Comparison of ENCODE assay signal across 15 cellular contexts in the genomic region with DNA sequence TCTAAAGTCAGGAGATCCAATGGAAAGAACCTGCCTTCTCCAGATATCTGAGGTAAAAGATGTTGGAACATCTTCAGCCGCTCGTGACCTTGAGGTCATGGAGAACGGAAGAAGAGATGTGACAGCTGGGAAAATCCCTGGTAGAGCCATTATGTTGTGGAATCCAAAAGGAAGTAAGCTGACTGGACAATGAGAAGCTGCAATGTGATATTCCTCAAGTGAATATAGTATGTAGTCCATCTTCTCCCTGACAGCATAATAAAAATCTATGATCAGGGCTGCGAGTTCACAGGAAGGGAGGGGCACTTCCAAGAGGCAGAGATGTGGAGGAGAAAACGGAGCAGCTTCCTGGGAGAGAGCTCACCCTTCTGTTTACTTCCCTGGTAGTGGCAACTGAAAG.
A peak's percentile ranks its signal among the peaks of the same experiment; 100 is the strongest.
DNase-seq lines count a peak whose midpoint lies in the region; ATAC-seq and TF ChIP-seq lines count a peak whose summit lies in the region.
"Had no signal": no experiment of that assay in that cellular context is flagged by ENCODE, and none has a peak within 500 bp of the region (broad histone marks: within the 10 kb centered on the region; RNA-seq: fewer than 3 reads in every experiment).

No MANE protein-coding gene starts in this region.

- H3K4me1 ChIP-seq in SJCRH30: peaks cover 67% of the 10 kb centered on the region
- H3K4me1 ChIP-seq: BLaER1 had no signal

- ATAC-seq in GM21528 (IDR thresholded peaks at IDR 0.05; ENCODE audit: low FRiP score, unreplicated experiment): no peak
- ATAC-seq: GM12878, GM23338 had no signal

- H3K36me3 ChIP-seq in SJCRH30: no peaks in the 10 kb centered on the region
- H3K36me3 ChIP-seq: BLaER1 had no signal

- peak overlapping the region; percentile 90 for H3K27ac Mint-ChIP-seq in nephron progenitor cell
- H3K27ac Mint-ChIP-seq: GM23338, H9 had no signal

- H3K4me1 Mint-ChIP-seq in nephron progenitor cell: peaks cover 55% of the 10 kb centered on the region

- no peak for TF ChIP-seq CTCF in nephron progenitor cell (IDR thresholded peaks at IDR 0.05)

- no peaks in the 10 kb centered on the region for H3K36me3 Mint-ChIP-seq in nephron progenitor cell (ENCODE audit: low read depth)

- peak overlapping the region; percentile 23; the same call in 1 of the 2 replicates for H3K27ac ChIP-seq in SJCRH30
- H3K27ac ChIP-seq: BLaER1 had no signal

- H3K4me3 Mint-ChIP-seq in nephron progenitor cell: no peak overlapping the region
- H3K4me3 Mint-ChIP-seq: GM23338, H9 had no signal

- no peak overlapping the region for H3K4me3 ChIP-seq in SJCRH30
- H3K4me3 ChIP-seq: BLaER1, GM12878, GM23338 had no signal

- peaks cover 4% of the 10 kb centered on the region for H3K27me3 Mint-ChIP-seq in nephron progenitor cell (ENCODE audit: low read depth, poor library complexity)

- no peaks in the 10 kb centered on the region for H3K27me3 ChIP-seq in SJCRH30

- no peaks in the 10 kb centered on the region for H3K9me3 ChIP-seq in SJCRH30 (replicated peaks)
- H3K9me3 ChIP-seq: BLaER1 had no signal

- DNase-seq in HCEC 1CT (peak; percentile 6), SJCRH30 (peak; percentile 27 to 66), lung microvascular endothelial cell (ENCODE audit: low read depth in 2 of 2) (peak; percentile 15 to 66), nephron progenitor cell (no peak), NCI-H1048 (lab: John Stamatoyannopoulos, UW) (no peak), GDM1 (lab: John Stamatoyannopoulos, UW) (no peak), T1000 (lab: John Stamatoyannopoulos, UW) (no peak)
- DNase-seq: 8988T, AML-193, H9, IMR-90 had no signal

- no peaks in the 10 kb centered on the region for H3K9me3 Mint-ChIP-seq in nephron progenitor cell
- H3K9me3 Mint-ChIP-seq: GM23338, H9 had no signal

Comparison
In these comparisons a context has a peak if more than half of its experiments do, and no peak if none do; other contexts are left out.
1. DNase-seq: peak in HCEC 1CT (single experiment), SJCRH30 (2 of 2) and lung microvascular endothelial cell (2 of 2); none in nephron progenitor cell (single experiment), NCI-H1048 (single experiment), GDM1 (single experiment) and T1000 (single experiment).